In genomic region chr3:83513677-83514076, GRCh38 we compare ENCODE assay signal across 23 cellular contexts.
"Had no signal": no experiment of that assay in that cellular context is flagged by ENCODE, and none has a peak within 500 bp of the region (broad histone marks: within the 10 kb centered on the region; RNA-seq: fewer than 3 reads in every experiment).

No MANE protein-coding gene starts in this region.

- H3K9me3 ChIP-seq: esophagus muscularis mucosa, gastrocnemius medialis, heart right ventricle, left ventricle myocardium inferior, lower lobe of right lung, psoas muscle, right lobe of liver, testis, tibial nerve, upper lobe of right lung, vagina had no signal

- H3K27me3 ChIP-seq: esophagus muscularis mucosa, gastrocnemius medialis, heart right ventricle, right lobe of liver, testis, tibial nerve, upper lobe of right lung, vagina had no signal

- ATAC-seq: effector memory CD8-positive, alpha-beta T cell; gastrocnemius medialis; heart right ventricle; lower lobe of right lung; psoas muscle; right lobe of liver; stimulated activated memory B cell treated with anti-CD40 and anti-IgM and Interleukin-4, amounts not matched to agents 10 μg/mL and 1 μg/mL and 100 μg/mL, for 72 hours; stimulated activated naive CD8-positive, alpha-beta T cell treated with anti-CD3 and anti-CD28 coated beads, Interleukin-15, amount 100 ng/mL, for 72 hours; upper lobe of right lung had no signal

- H3K4me1 Mint-ChIP-seq: memory B cell; naive B cell; nephron; stimulated activated memory B cell treated with anti-CD40 and anti-IgM and Interleukin-4, amounts not matched to agents 10 μg/mL and 1 μg/mL and 100 μg/mL, for 72 hours; stimulated activated naive CD8-positive, alpha-beta T cell treated with anti-CD3 and anti-CD28 coated beads, Interleukin-15, amount 100 ng/mL, for 72 hours had no signal

- DNase-seq: effector memory CD8-positive, alpha-beta T cell; gastrocnemius medialis; heart right ventricle; hypothalamus; left ventricle myocardium inferior; lower lobe of right lung; naive B cell; psoas muscle; retina; right lobe of liver; stimulated activated CD4-positive, alpha-beta T cell treated with anti-CD3 and anti-CD28 coated beads, Interleukin-4, amount 100 ng/mL, for 1 hour; stimulated activated CD8-positive, alpha-beta memory T cell treated with anti-CD3 and anti-CD28 coated beads, Interleukin-4, amount 100 ng/mL, for 48 hours; stimulated activated naive CD8-positive, alpha-beta T cell treated with anti-CD3 and anti-CD28 coated beads, Interleukin-15, amount 100 ng/mL, for 72 hours; testis; upper lobe of right lung had no signal

- H3K27ac ChIP-seq: epithelial cell of prostate, esophagus muscularis mucosa, gastrocnemius medialis, heart right ventricle, left ventricle myocardium inferior, lower lobe of right lung, psoas muscle, right lobe of liver, testis, tibial nerve, upper lobe of right lung, vagina had no signal

- H3K9me3 Mint-ChIP-seq: dendritic cell treated with granulocyte-macrophage colony-stimulating factor and Interleukin-4, amounts not matched to agents 40 ng/mL and 50 ng/mL, for 4 days; nephron had no signal

- H3K36me3 Mint-ChIP-seq: memory B cell; naive B cell; stimulated activated memory B cell treated with anti-CD40 and anti-IgM and Interleukin-4, amounts not matched to agents 10 μg/mL and 1 μg/mL and 100 μg/mL, for 72 hours had no signal

- H3K27me3 Mint-ChIP-seq: dendritic cell treated with granulocyte-macrophage colony-stimulating factor and Interleukin-4, amounts not matched to agents 40 ng/mL and 50 ng/mL, for 4 days; effector memory CD8-positive, alpha-beta T cell; memory B cell; naive B cell; stimulated activated memory B cell treated with anti-CD40 and anti-IgM and Interleukin-4, amounts not matched to agents 10 μg/mL and 1 μg/mL and 100 μg/mL, for 72 hours; stimulated activated naive CD8-positive, alpha-beta T cell treated with anti-CD3 and anti-CD28 coated beads, Interleukin-15, amount 100 ng/mL, for 72 hours had no signal

- H3K4me3 Mint-ChIP-seq: dendritic cell treated with granulocyte-macrophage colony-stimulating factor and Interleukin-4, amounts not matched to agents 40 ng/mL and 50 ng/mL, for 4 days; effector memory CD8-positive, alpha-beta T cell; memory B cell; nephron; stimulated activated memory B cell treated with anti-CD40 and anti-IgM and Interleukin-4, amounts not matched to agents 10 μg/mL and 1 μg/mL and 100 μg/mL, for 72 hours; stimulated activated naive CD8-positive, alpha-beta T cell treated with anti-CD3 and anti-CD28 coated beads, Interleukin-15, amount 100 ng/mL, for 72 hours had no signal

- H3K36me3 ChIP-seq: esophagus muscularis mucosa, gastrocnemius medialis, heart right ventricle, left ventricle myocardium inferior, lower lobe of right lung, right lobe of liver, tibial nerve, upper lobe of right lung, vagina had no signal

- H3K27ac Mint-ChIP-seq: dendritic cell treated with granulocyte-macrophage colony-stimulating factor and Interleukin-4, amounts not matched to agents 40 ng/mL and 50 ng/mL, for 4 days; effector memory CD8-positive, alpha-beta T cell; memory B cell; naive B cell; nephron; stimulated activated memory B cell treated with anti-CD40 and anti-IgM and Interleukin-4, amounts not matched to agents 10 μg/mL and 1 μg/mL and 100 μg/mL, for 72 hours; stimulated activated naive CD8-positive, alpha-beta T cell treated with anti-CD3 and anti-CD28 coated beads, Interleukin-15, amount 100 ng/mL, for 72 hours had no signal

- H3K4me3 ChIP-seq: esophagus muscularis mucosa, gastrocnemius medialis, heart right ventricle, left ventricle myocardium inferior, lower lobe of right lung, psoas muscle, right lobe of liver, testis, tibial nerve, upper lobe of right lung, vagina had no signal

- H3K4me1 ChIP-seq: esophagus muscularis mucosa, gastrocnemius medialis, heart right ventricle, left ventricle myocardium inferior, lower lobe of right lung, psoas muscle, right lobe of liver, tibial nerve, upper lobe of right lung, vagina had no signal
